11 cellular contexts compared by ENCODE assay signal in genomic region chr5:149526855-149527590, GRCh38. TPM values are rescaled to one million over a fixed set of nuclear protein-coding genes. Genes with fewer than 3 reads are reported as not detected.
A peak's percentile ranks its signal among the peaks of the same experiment; 100 is the strongest.
DNase-seq lines count a peak whose midpoint lies in the region; ATAC-seq and TF ChIP-seq lines count a peak whose summit lies in the region.
"Had no signal": no experiment of that assay in that cellular context is flagged by ENCODE, and none has a peak within 500 bp of the region (broad histone marks: within the 10 kb centered on the region; RNA-seq: fewer than 3 reads in every experiment).

No MANE protein-coding gene starts in this region.

- peak overlapping the region in 5 of 6 donors; percentile 13 to 60 (median 21) for H3K27ac Mint-ChIP-seq in immature natural killer cell

- no peaks in the 10 kb centered on the region for H3K36me3 ChIP-seq in breast epithelium
- peaks cover 5 to 29% (median 24%) of the 10 kb centered on the region in 4 donors for H3K36me3 ChIP-seq in stomach

- intact Hi-C loops in breast epithelium (cut with DNase I; ENCODE audit: low total_unique reads) (no loop called here), stomach (cut with DNase I; ENCODE audit: low total_unique reads) (no loop called here)

- TF ChIP-seq POLR2A in breast epithelium (IDR thresholded peaks at IDR 0.05) = no peak
- TF ChIP-seq POLR2A in stomach (IDR thresholded peaks at IDR 0.05) = no peak

- ATAC-seq in GM18867 (IDR thresholded peaks at IDR 0.05; ENCODE audit: unreplicated experiment) (no peak), HG02642 (IDR thresholded peaks at IDR 0.05; ENCODE audit: poor library complexity, unreplicated experiment) (no peak)

- H3K9me3 ChIP-seq in breast epithelium (no peaks in the 10 kb centered on the region), stomach (no peaks in the 10 kb centered on the region)

- H3K4me1 Mint-ChIP-seq in immature natural killer cell = peaks cover 81 to 92% of the 10 kb centered on the region in 2 donors

- TF ChIP-seq EP300 in stomach (IDR thresholded peaks at IDR 0.05) = no peak

- H3K36me3 Mint-ChIP-seq in immature natural killer cell = no peaks in the 10 kb centered on the region

- H3K4me1 ChIP-seq in breast epithelium (peaks cover 0 to 17% of the 10 kb centered on the region in 2 donors), stomach (peaks cover 49 to 99% (median 75%) of the 10 kb centered on the region in 4 donors)

- H3K4me3 ChIP-seq in breast epithelium (peak overlapping the region in 1 of 3 donors; percentile 36), stomach (peak overlapping the region in 1 of 4 donors; percentile 10)

- H3K27ac ChIP-seq in breast epithelium = peak overlapping the region; percentile 28 to 59
- H3K27ac ChIP-seq in stomach = peak overlapping the region; percentile 17 to 65 (median 41)

- H3K4me3 Mint-ChIP-seq in immature natural killer cell = peak overlapping the region; percentile 9 to 57 (median 36)

- no peaks in the 10 kb centered on the region for H3K27me3 Mint-ChIP-seq in immature natural killer cell (ENCODE audit: low read depth in 3 of 3)

- H3K9me3 Mint-ChIP-seq in immature natural killer cell = no peaks in the 10 kb centered on the region

- WGBS in stomach, 5 donors = 28 to 41% (median 37%) methylated on average over 12 of the region's 12 CpGs

- H3K27me3 ChIP-seq in breast epithelium = no peaks in the 10 kb centered on the region
- H3K27me3 ChIP-seq in stomach = no peaks in the 10 kb centered on the region

- TF ChIP-seq CTCF in breast epithelium (IDR thresholded peaks at IDR 0.05) (no peak), stomach (IDR thresholded peaks at IDR 0.05) (no peak)

- DNase-seq in MV-4-11 (lab: John Stamatoyannopoulos, UW) = peak; percentile 17
- no peak for DNase-seq in breast epithelium (ENCODE audit: low spot score in 2 of 2)
- DNase-seq in immature natural killer cell = no peak
- no peak for DNase-seq in stomach
- DNase-seq in NCI-H2107 treated with DMSO at 0.1 percent for 48 hours (lab: John Stamatoyannopoulos, UW; ENCODE audit: unreplicated experiment) = no peak
- DNase-seq: cerebellar nuclear complex; EL; H7; NK-92 treated with Interleukin-12 subunit alpha and Interleukin-12 subunit beta, amount 100 ng/mL, for 24 hours had no signal

RNA-seq across cellular contexts. Expression of gene CSNK1A1, which starts 24.2 kb away (rescaled TPM):
- total RNA-seq in breast epithelium = 100 to 1,000 TPM; 151 to 350 (median 287) TPM
- polyA plus RNA-seq in immature natural killer cell = 100 to 1,000 TPM; 106 to 146 (median 134) TPM
- total RNA-seq in stomach = 100 to 1,000 TPM; 171 to 408 (median 217) TPM
- polyA plus RNA-seq in stomach = 10 to 100 TPM; 60.5 to 95.5 (median 74.8) TPM

RNA-seq across cellular contexts. Expression of gene ARHGEF37, which starts 54.3 kb away (rescaled TPM):
- total RNA-seq in breast epithelium (10 to 100 TPM in 2 of 3 donors, 1 to 10 TPM in 1; 5.3 to 54.4 (median 29.2) TPM), stomach (10 to 100 TPM; 21.3 to 64.2 (median 25.7) TPM)
- polyA plus RNA-seq in immature natural killer cell (under 1 TPM in 1 of 3 donors, not detected in 2; 0.47 TPM), stomach (10 to 100 TPM in 1 of 3 donors, 1 to 10 TPM in 2; 8.0 to 15.1 (median 9.3) TPM)
